31 cellular contexts compared by ENCODE assay signal in the genomic region with DNA sequence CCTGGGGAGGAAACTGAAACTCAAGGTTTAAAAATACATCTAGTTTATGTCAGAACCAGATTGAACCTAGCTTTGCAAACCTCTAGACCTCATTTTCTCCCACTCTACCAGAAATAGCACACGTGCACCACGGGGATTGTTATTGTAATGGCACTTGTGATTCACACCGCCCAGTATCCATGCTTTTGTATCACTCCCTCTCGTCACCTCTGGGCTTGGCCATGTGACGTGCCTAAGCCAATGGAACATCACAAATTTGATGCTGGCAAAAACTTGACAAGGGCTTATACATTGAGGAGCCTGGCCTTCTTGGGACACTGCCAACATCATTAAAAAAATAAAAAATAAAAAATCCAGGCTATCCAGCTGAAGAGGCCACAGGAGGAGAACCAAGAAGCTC.
"Had no signal": no experiment of that assay in that cellular context is flagged by ENCODE, and none has a peak within 500 bp of the region (broad histone marks: within the 10 kb centered on the region; RNA-seq: fewer than 3 reads in every experiment).

No MANE protein-coding gene starts in this region.

- H3K9me3 Mint-ChIP-seq: natural killer cell; nephron; neural progenitor cell; stimulated activated memory B cell treated with anti-CD40 and anti-IgM and Interleukin-4, amounts not matched to agents 10 μg/mL and 1 μg/mL and 100 μg/mL, for 72 hours; stimulated activated naive CD8-positive, alpha-beta T cell treated with anti-CD3 and anti-CD28 coated beads, Interleukin-15, amount 100 ng/mL, for 72 hours; type B pancreatic cell had no signal

- H3K79me2 ChIP-seq: parathyroid adenoma had no signal

- H3K4me1 ChIP-seq: neural progenitor cell, parathyroid adenoma, psoas muscle, spleen, suprapubic skin, testis, tibial artery, transverse colon, upper lobe of right lung, uterus had no signal

- H3K27me3 ChIP-seq: neural progenitor cell, ovary, spleen, suprapubic skin, testis, transverse colon, upper lobe of right lung, uterus had no signal

- H3K4me3 ChIP-seq: neural progenitor cell, ovary, psoas muscle, skin epidermis, smooth muscle cell, spleen, suprapubic skin, testis, tibial artery, transverse colon, upper lobe of right lung, uterus had no signal

- H3K27ac ChIP-seq: neural progenitor cell, ovary, parathyroid adenoma, psoas muscle, skin epidermis, spleen, suprapubic skin, testis, tibial artery, transverse colon, upper lobe of right lung, uterus had no signal

- H3K4me1 Mint-ChIP-seq: natural killer cell; nephron; neural progenitor cell; stimulated activated memory B cell treated with anti-CD40 and anti-IgM and Interleukin-4, amounts not matched to agents 10 μg/mL and 1 μg/mL and 100 μg/mL, for 72 hours; stimulated activated naive CD8-positive, alpha-beta T cell treated with anti-CD3 and anti-CD28 coated beads, Interleukin-15, amount 100 ng/mL, for 72 hours had no signal

- H3K36me3 Mint-ChIP-seq: natural killer cell; neural progenitor cell; stimulated activated memory B cell treated with anti-CD40 and anti-IgM and Interleukin-4, amounts not matched to agents 10 μg/mL and 1 μg/mL and 100 μg/mL, for 72 hours; type B pancreatic cell had no signal

- H3K4me2 ChIP-seq: neural progenitor cell, smooth muscle cell had no signal

- H3K4me3 Mint-ChIP-seq: natural killer cell; nephron; neural progenitor cell; stimulated activated memory B cell treated with anti-CD40 and anti-IgM and Interleukin-4, amounts not matched to agents 10 μg/mL and 1 μg/mL and 100 μg/mL, for 72 hours; stimulated activated naive CD8-positive, alpha-beta T cell treated with anti-CD3 and anti-CD28 coated beads, Interleukin-15, amount 100 ng/mL, for 72 hours; type B pancreatic cell had no signal

- H2AFZ ChIP-seq: neural progenitor cell, parathyroid adenoma had no signal

- ATAC-seq: natural killer cell; psoas muscle; right cardiac atrium; sciatic nerve; stimulated activated memory B cell treated with anti-CD40 and anti-IgM and Interleukin-4, amounts not matched to agents 10 μg/mL and 1 μg/mL and 100 μg/mL, for 72 hours; stimulated activated naive CD8-positive, alpha-beta T cell treated with anti-CD3 and anti-CD28 coated beads, Interleukin-15, amount 100 ng/mL, for 72 hours; stimulated activated naive CD8-positive, alpha-beta T cell treated with anti-CD3 and anti-CD28 coated beads, Interleukin-15, Interleukin-2, amounts not matched to agents 100 U/mL and 50 U/mL, for 24 hours; upper lobe of right lung had no signal

- H3K27me3 Mint-ChIP-seq: stimulated activated memory B cell treated with anti-CD40 and anti-IgM and Interleukin-4, amounts not matched to agents 10 μg/mL and 1 μg/mL and 100 μg/mL, for 72 hours; stimulated activated naive CD8-positive, alpha-beta T cell treated with anti-CD3 and anti-CD28 coated beads, Interleukin-15, amount 100 ng/mL, for 72 hours had no signal

- H3K9me3 ChIP-seq: ovary, psoas muscle, spleen, suprapubic skin, testis, tibial artery, transverse colon, upper lobe of right lung, uterus had no signal

- H3K9ac ChIP-seq: neural progenitor cell, parathyroid adenoma had no signal

- DNase-seq: natural killer cell; occipital lobe; ovary; posterior cingulate gyrus; psoas muscle; right cardiac atrium; spleen; stimulated activated CD4-positive, alpha-beta T cell treated with anti-CD3 and anti-CD28 coated beads, Interleukin-12 subunit alpha, Interleukin-12 subunit beta, amount 100 ng/mL, for 4 hours; stimulated activated CD4-positive, alpha-beta T cell treated with anti-CD3 and anti-CD28 coated beads, Interleukin-1b, Interleukin-23, amount 100 ng/mL, for 48 hours; stimulated activated CD4-positive, alpha-beta T cell treated with anti-CD3 and anti-CD28 coated beads, Interleukin-4, amount 100 ng/mL, for 1 hour; stimulated activated CD4-positive, alpha-beta T cell treated with anti-CD3 and anti-CD28 coated beads, Interleukin-4, amount 100 ng/mL, for 4 hours; stimulated activated CD8-positive, alpha-beta memory T cell treated with anti-CD3 and anti-CD28 coated beads, Interleukin-4, amount 100 ng/mL, for 48 hours; stimulated activated naive CD4-positive, alpha-beta T cell; stimulated activated naive CD8-positive, alpha-beta T cell treated with anti-CD3 and anti-CD28 coated beads, Interleukin-15, amount 100 ng/mL, for 72 hours; stimulated activated naive CD8-positive, alpha-beta T cell treated with anti-CD3 and anti-CD28 coated beads, Interleukin-15, Interleukin-2, amounts not matched to agents 100 U/mL and 50 U/mL, for 24 hours; substantia nigra; testis; tibial artery; transverse colon; upper lobe of right lung; uterus had no signal

- H3K27ac Mint-ChIP-seq: natural killer cell; nephron; neural progenitor cell; progenitor cell of endocrine pancreas; stimulated activated memory B cell treated with anti-CD40 and anti-IgM and Interleukin-4, amounts not matched to agents 10 μg/mL and 1 μg/mL and 100 μg/mL, for 72 hours; stimulated activated naive CD8-positive, alpha-beta T cell treated with anti-CD3 and anti-CD28 coated beads, Interleukin-15, amount 100 ng/mL, for 72 hours; type B pancreatic cell had no signal

- H3K36me3 ChIP-seq: neural progenitor cell, ovary, spleen, suprapubic skin, tibial artery, transverse colon, upper lobe of right lung, uterus had no signal
